In the genomic region with DNA sequence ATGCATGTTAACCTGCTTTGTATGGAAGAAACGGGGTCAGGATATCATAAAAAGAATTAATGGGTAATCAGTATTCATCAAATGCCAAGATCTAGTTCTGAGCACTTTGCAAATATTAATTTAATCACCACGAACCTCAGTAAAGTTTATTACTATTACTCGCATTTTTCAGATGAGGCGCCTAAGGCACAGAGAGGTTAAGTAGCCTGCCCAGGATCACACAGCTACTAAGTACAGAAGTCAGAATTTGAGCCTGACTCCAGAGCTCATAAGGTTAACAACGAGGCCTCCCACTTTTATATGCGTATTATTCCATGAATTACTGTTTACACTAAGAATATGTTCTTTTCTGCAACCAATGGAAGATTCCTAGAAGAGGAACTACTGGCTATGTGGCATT, we compare ENCODE assay signal across 1 cellular context.
TF ChIP-seq lines count a peak whose summit lies in the region.

No MANE protein-coding gene starts in this region.

TF ChIP-seq in SK-N-SH, 30 proteins besides CTCF, POLR2A, EP300 and RAD21 (continued from another document):
- TF ChIP-seq, protein P1, sequence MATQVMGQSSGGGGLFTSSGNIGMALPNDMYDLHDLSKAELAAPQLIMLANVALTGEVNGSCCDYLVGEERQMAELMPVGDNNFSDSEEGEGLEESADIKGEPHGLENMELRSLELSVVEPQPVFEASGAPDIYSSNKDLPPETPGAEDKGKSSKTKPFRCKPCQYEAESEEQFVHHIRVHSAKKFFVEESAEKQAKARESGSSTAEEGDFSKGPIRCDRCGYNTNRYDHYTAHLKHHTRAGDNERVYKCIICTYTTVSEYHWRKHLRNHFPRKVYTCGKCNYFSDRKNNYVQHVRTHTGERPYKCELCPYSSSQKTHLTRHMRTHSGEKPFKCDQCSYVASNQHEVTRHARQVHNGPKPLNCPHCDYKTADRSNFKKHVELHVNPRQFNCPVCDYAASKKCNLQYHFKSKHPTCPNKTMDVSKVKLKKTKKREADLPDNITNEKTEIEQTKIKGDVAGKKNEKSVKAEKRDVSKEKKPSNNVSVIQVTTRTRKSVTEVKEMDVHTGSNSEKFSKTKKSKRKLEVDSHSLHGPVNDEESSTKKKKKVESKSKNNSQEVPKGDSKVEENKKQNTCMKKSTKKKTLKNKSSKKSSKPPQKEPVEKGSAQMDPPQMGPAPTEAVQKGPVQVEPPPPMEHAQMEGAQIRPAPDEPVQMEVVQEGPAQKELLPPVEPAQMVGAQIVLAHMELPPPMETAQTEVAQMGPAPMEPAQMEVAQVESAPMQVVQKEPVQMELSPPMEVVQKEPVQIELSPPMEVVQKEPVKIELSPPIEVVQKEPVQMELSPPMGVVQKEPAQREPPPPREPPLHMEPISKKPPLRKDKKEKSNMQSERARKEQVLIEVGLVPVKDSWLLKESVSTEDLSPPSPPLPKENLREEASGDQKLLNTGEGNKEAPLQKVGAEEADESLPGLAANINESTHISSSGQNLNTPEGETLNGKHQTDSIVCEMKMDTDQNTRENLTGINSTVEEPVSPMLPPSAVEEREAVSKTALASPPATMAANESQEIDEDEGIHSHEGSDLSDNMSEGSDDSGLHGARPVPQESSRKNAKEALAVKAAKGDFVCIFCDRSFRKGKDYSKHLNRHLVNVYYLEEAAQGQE (IDR thresholded peaks at IDR 0.05; ENCODE audit: low read depth, low read length): no peak
- no peak for TF ChIP-seq JUND (IDR thresholded peaks at IDR 0.05)
- no peak for TF ChIP-seq TCF12 (IDR thresholded peaks at IDR 0.05)
